Comparison of ENCODE assay signal across 7 cellular contexts in genomic region chr4:109782092-109782491, GRCh38. TPM values are rescaled to one million over a fixed set of nuclear protein-coding genes. Genes with fewer than 3 reads are reported as not detected.
"Had no signal": no experiment of that assay in that cellular context is flagged by ENCODE, and none has a peak within 500 bp of the region (broad histone marks: within the 10 kb centered on the region; RNA-seq: fewer than 3 reads in every experiment).

No MANE protein-coding gene starts in this region.

RNA-seq across cellular contexts. Expression of gene CFI, which starts 19.7 kb away (rescaled TPM):
- total RNA-seq: GM23338, H1, H7, H9, HFFc6 had no signal
- polyA plus RNA-seq: GM23338, H1 had no signal

RNA-seq across cellular contexts. Expression of gene RRH, which starts 45.7 kb away (rescaled TPM):
- total RNA-seq: GM23248, GM23338, H1, H4, H7, H9, HFFc6 had no signal
- polyA plus RNA-seq: GM23248, GM23338 had no signal
